Comparison of ENCODE assay signal across 12 cellular contexts in the genomic region with DNA sequence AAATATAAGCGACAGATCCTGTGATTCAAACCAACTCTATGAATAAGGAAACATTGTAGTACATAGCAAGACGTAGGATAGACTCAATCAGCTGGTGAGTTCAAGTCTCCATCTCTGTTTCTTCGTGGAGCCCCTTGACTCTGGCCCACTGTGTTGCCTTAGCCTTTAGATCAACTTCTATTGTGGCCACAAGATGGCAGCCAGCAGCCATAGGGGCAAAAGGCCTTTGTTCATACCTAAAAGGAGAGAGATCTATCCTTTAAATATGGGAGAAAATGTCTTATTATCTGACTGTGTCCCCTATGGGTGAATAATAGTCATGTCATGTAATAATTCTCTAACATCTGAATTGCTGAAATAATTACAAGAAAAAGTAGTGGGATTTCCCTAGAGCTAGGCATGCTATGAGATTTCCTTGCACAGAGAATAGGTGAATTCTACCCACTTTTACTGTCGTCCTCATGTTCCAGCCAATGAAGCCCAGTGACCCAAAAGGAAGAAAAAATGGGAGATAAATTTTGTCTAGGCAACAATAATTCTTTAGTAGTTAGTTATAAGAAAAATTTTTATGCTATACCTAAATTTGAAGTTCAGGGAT.
A peak's percentile ranks its signal among the peaks of the same experiment; 100 is the strongest.
DNase-seq lines count a peak whose midpoint lies in the region; ATAC-seq, FAIRE-seq and TF ChIP-seq lines count a peak whose summit lies in the region.
"Had no signal": no experiment of that assay in that cellular context is flagged by ENCODE, and none has a peak within 500 bp of the region (broad histone marks: within the 10 kb centered on the region; RNA-seq: fewer than 3 reads in every experiment).

No MANE protein-coding gene starts in this region.

- H3K27ac ChIP-seq in C4-2B (no peak overlapping the region), pancreas (no peak overlapping the region)
- H3K27ac ChIP-seq: dorsolateral prefrontal cortex, upper lobe of left lung had no signal

- intact Hi-C loops in pancreas (cut with DNase I) = no loop called here

- no peaks in the 10 kb centered on the region for H3K36me3 Mint-ChIP-seq in activated naive CD4-positive, alpha-beta T cell treated with anti-CD3 and anti-CD28 coated beads, Interleukin-2, amount 10 ng/mL, durations not matched to agents 7 days and 5 days

- CTCF ChIA-PET in activated naive CD4-positive, alpha-beta T cell treated with anti-CD3 and anti-CD28 coated beads, Interleukin-2, amount 10 ng/mL, durations not matched to agents 7 days and 5 days (lab: Charles Lee) = no interaction called here

- FAIRE-seq in GM12891 (lab: Jason Lieb, UNC) (no peak), pancreas (lab: Jason Lieb, UNC) (no peak)

- peak; percentile 4 for DNase-seq in GM12891 (ENCODE audit: insufficient read length, low spot score)
- peak; percentile 12 for DNase-seq in NCI-H460 (ENCODE audit: extremely low read depth, low read depth)
- no peak for DNase-seq in epithelial cell of proximal tubule (ENCODE audit: low read depth)
- no peak for DNase-seq in 8988T
- no peak for DNase-seq in pancreas
- no peak for DNase-seq in activated naive CD4-positive, alpha-beta T cell treated with anti-CD3 and anti-CD28 coated beads, Interleukin-2, amount 10 ng/mL, durations not matched to agents 7 days and 5 days
- no peak for DNase-seq in NCI-H2107 (lab: John Stamatoyannopoulos, UW)
- DNase-seq: dorsolateral prefrontal cortex; NCI-H1092 treated with DMSO at 0.1 percent for 48 hours; stimulated activated CD4-positive, alpha-beta T cell treated with anti-CD3 and anti-CD28 coated beads, Interleukin-12 subunit alpha, Interleukin-12 subunit beta, amount 100 ng/mL, for 4 hours; upper lobe of left lung had no signal

- no peaks in the 10 kb centered on the region for H3K27me3 ChIP-seq in pancreas
- H3K27me3 ChIP-seq: dorsolateral prefrontal cortex, upper lobe of left lung had no signal

- no peaks in the 10 kb centered on the region for H3K4me1 Mint-ChIP-seq in activated naive CD4-positive, alpha-beta T cell treated with anti-CD3 and anti-CD28 coated beads, Interleukin-2, amount 10 ng/mL, durations not matched to agents 7 days and 5 days

- H3K9me3 Mint-ChIP-seq in activated naive CD4-positive, alpha-beta T cell treated with anti-CD3 and anti-CD28 coated beads, Interleukin-2, amount 10 ng/mL, durations not matched to agents 7 days and 5 days = peaks cover 3% of the 10 kb centered on the region

- no peak for TF ChIP-seq POLR2A in GM12891 (IDR thresholded peaks at IDR 0.05; ENCODE audit: low read depth, low read length)

- no peaks in the 10 kb centered on the region for H3K27me3 Mint-ChIP-seq in activated naive CD4-positive, alpha-beta T cell treated with anti-CD3 and anti-CD28 coated beads, Interleukin-2, amount 10 ng/mL, durations not matched to agents 7 days and 5 days

- no peaks in the 10 kb centered on the region for H3K4me1 ChIP-seq in pancreas
- H3K4me1 ChIP-seq: upper lobe of left lung had no signal

- no peak overlapping the region for H3K4me3 ChIP-seq in epithelial cell of proximal tubule (ENCODE audit: low read depth, low read length)
- no peak overlapping the region for H3K4me3 ChIP-seq in pancreas
- H3K4me3 ChIP-seq: dorsolateral prefrontal cortex, upper lobe of left lung had no signal

- H3K9me3 ChIP-seq in pancreas = no peaks in the 10 kb centered on the region
- H3K9me3 ChIP-seq: upper lobe of left lung had no signal

- H3K4me3 Mint-ChIP-seq in activated naive CD4-positive, alpha-beta T cell treated with anti-CD3 and anti-CD28 coated beads, Interleukin-2, amount 10 ng/mL, durations not matched to agents 7 days and 5 days = no peak overlapping the region

- 60 to 79% methylated on average over 4 of the region's 4 CpGs for WGBS in pancreas, 2 donors

- ATAC-seq in pancreas = no peak

- no peak overlapping the region for H3K27ac Mint-ChIP-seq in activated naive CD4-positive, alpha-beta T cell treated with anti-CD3 and anti-CD28 coated beads, Interleukin-2, amount 10 ng/mL, durations not matched to agents 7 days and 5 days

- H3K36me3 ChIP-seq in pancreas = no peaks in the 10 kb centered on the region
- H3K36me3 ChIP-seq: upper lobe of left lung had no signal

- TF ChIP-seq CTCF in C4-2B (conservative IDR thresholded peaks at IDR 0.05) (peak; percentile 76), epithelial cell of proximal tubule (conservative IDR thresholded peaks at IDR 0.05; ENCODE audit: low read depth, low read length) (peak; percentile 90), pancreas (IDR thresholded peaks at IDR 0.05) (no peak)

TF ChIP-seq in GM12891, 5 proteins besides CTCF, POLR2A, EP300 and RAD21:
- no peak for TF ChIP-seq SPI1 (IDR thresholded peaks at IDR 0.05; ENCODE audit: low read depth, low read length)
- no peak for TF ChIP-seq TAF1 (IDR thresholded peaks at IDR 0.05; ENCODE audit: low read depth, low read length)
- no peak for TF ChIP-seq POLR2AphosphoS5 (IDR thresholded peaks at IDR 0.05; ENCODE audit: low read depth, low read length)
- TF ChIP-seq POU2F2 (IDR thresholded peaks at IDR 0.05; ENCODE audit: low read depth, low read length) = no peak
- TF ChIP-seq PAX5 (IDR thresholded peaks at IDR 0.05; ENCODE audit: insufficient read depth, low read length, severe bottlenecking) = no peak

Comparison
In these comparisons a context has a peak if more than half of its experiments do, and no peak if none do; other contexts are left out.
1. CTCF ChIP-seq: peak in C4-2B (single experiment) and epithelial cell of proximal tubule (single experiment); none in pancreas (0 of 4).
2. DNase-seq: peak in GM12891 (single experiment) and NCI-H460 (single experiment); none in epithelial cell of proximal tubule (single experiment), 8988T (single experiment), pancreas (0 of 6), activated naive CD4-positive, alpha-beta T cell treated with anti-CD3 and anti-CD28 coated beads, Interleukin-2, amount 10 ng/mL, durations not matched to agents 7 days and 5 days (single experiment) and NCI-H2107 (single experiment).